In the genomic region with DNA sequence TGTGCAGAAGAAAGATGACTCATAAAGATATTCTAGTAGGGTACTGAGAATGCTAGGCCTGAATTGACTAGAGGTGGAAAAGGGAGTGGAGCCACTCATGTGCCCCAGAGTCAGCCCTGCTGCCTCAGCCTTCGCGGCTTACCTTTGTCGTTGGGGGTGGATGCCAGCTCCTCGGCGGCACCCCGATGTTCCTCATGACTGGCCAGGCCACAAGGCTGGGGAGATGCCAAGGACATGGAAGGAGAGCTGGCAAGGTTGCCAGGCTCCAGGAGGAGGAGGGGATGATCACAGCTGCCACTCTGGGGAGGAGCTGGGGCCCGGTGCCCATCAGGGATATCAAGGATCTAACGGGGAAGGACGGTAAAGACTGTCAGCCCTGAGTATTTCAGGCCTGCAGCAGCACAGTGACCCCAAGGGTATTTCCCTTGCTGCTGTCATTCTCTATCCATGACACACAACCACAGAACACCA, we compare ENCODE assay signal across 13 cellular contexts. TPM values are rescaled to one million over a fixed set of nuclear protein-coding genes. Genes with fewer than 3 reads are reported as not detected.
DNase-seq lines count a peak whose midpoint lies in the region; ATAC-seq and TF ChIP-seq lines count a peak whose summit lies in the region.
"Had no signal": no experiment of that assay in that cellular context is flagged by ENCODE, and none has a peak within 500 bp of the region (broad histone marks: within the 10 kb centered on the region; RNA-seq: fewer than 3 reads in every experiment).

No MANE protein-coding gene starts in this region.

- H3K27me3 Mint-ChIP-seq in CD4-positive, CD25-positive, alpha-beta regulatory T cell, result no peaks in the 10 kb centered on the region
- no peaks in the 10 kb centered on the region for H3K27me3 Mint-ChIP-seq in IgD-negative memory B cell
- no peaks in the 10 kb centered on the region for H3K27me3 Mint-ChIP-seq in memory B cell
- H3K27me3 Mint-ChIP-seq in endodermal cell (ENCODE audit: insufficient read depth), result no peaks in the 10 kb centered on the region

- peaks cover 92% of the 10 kb centered on the region for H3K36me3 ChIP-seq in CD4-positive, CD25-positive, alpha-beta regulatory T cell (ENCODE audit: control insufficient read depth, insufficient read depth, low read length)
- peaks cover 0 to 33% of the 10 kb centered on the region in 2 donors for H3K36me3 ChIP-seq in adrenal gland (replicated peaks in 1 of 2)
- peaks cover 45% of the 10 kb centered on the region for H3K36me3 ChIP-seq in endodermal cell (ENCODE audit: control insufficient read depth, insufficient read depth, low read length)

- peaks cover 9 to 44% (median 28%) of the 10 kb centered on the region in 4 donors for H3K4me1 Mint-ChIP-seq in CD4-positive, CD25-positive, alpha-beta regulatory T cell
- H3K4me1 Mint-ChIP-seq in IgD-negative memory B cell (peaks cover 4 to 9% (median 5%) of the 10 kb centered on the region in 3 donors), memory B cell (peaks cover 3% of the 10 kb centered on the region), endodermal cell (peaks cover 4% of the 10 kb centered on the region)

- intact Hi-C loops in adrenal gland (cut with DNase I), result no loop called here

- DNase-seq in CD4-positive, CD25-positive, alpha-beta regulatory T cell, result peak in 1 of 3 donors; percentile 29
- DNase-seq in adrenal gland (peak; percentile 32 to 69 (median 58)), memory B cell (ENCODE audit: low spot score in 2 of 2) (no peak), AML-193 (lab: John Stamatoyannopoulos, UW) (no peak), NCI-H345 treated with DMSO at 0.1 percent for 48 hours (lab: John Stamatoyannopoulos, UW; ENCODE audit: unreplicated experiment) (no peak), endodermal cell (no peak)
- DNase-seq: effector CD8-positive, alpha-beta T cell; mesenchymal stem cell; NCI-H1930; OCI-M1 had no signal

- TF ChIP-seq CTCF in adrenal gland (IDR thresholded peaks at IDR 0.05) (no peak), endodermal cell (conservative IDR thresholded peaks at IDR 0.05) (no peak)

- 45 to 56% (median 49%) methylated on average over 5 to 9 of the region's 9 CpGs for WGBS in adrenal gland, 4 donors
- WGBS in endodermal cell (ENCODE audit: insufficient coverage in 1 of 2, insufficient read length in 1 of 2), 2 experiments, result 97 to 100% methylated on average over 3 to 9 of the region's 9 CpGs

- TF ChIP-seq POLR2A in adrenal gland (IDR thresholded peaks at IDR 0.05), result no peak

- peaks cover 31% of the 10 kb centered on the region for H3K4me1 ChIP-seq in CD4-positive, CD25-positive, alpha-beta regulatory T cell (ENCODE audit: control insufficient read depth, insufficient read depth, low read length, poor library complexity, severe bottlenecking)
- H3K4me1 ChIP-seq in adrenal gland (replicated peaks in 1 of 2) (no peaks in the 10 kb centered on the region), endodermal cell (ENCODE audit: control insufficient read depth, insufficient read depth, low read length) (peaks cover 4% of the 10 kb centered on the region)

- peak overlapping the region in 1 of 4 donors; percentile 54 for H3K4me3 Mint-ChIP-seq in CD4-positive, CD25-positive, alpha-beta regulatory T cell
- no peak overlapping the region for H3K4me3 Mint-ChIP-seq in IgD-negative memory B cell
- no peak overlapping the region for H3K4me3 Mint-ChIP-seq in memory B cell
- H3K4me3 Mint-ChIP-seq in endodermal cell, result no peak overlapping the region

- H3K9me3 Mint-ChIP-seq in CD4-positive, CD25-positive, alpha-beta regulatory T cell, result no peaks in the 10 kb centered on the region
- H3K9me3 Mint-ChIP-seq in IgD-negative memory B cell (no peaks in the 10 kb centered on the region), memory B cell (no peaks in the 10 kb centered on the region), endodermal cell (no peaks in the 10 kb centered on the region)

- no peak overlapping the region for H3K4me3 ChIP-seq in CD4-positive, CD25-positive, alpha-beta regulatory T cell (ENCODE audit: low read depth, low read length)
- H3K4me3 ChIP-seq in adrenal gland (no peak overlapping the region), endodermal cell (ENCODE audit: low read length) (no peak overlapping the region)
- H3K4me3 ChIP-seq: BLaER1 had no signal

- no peaks in the 10 kb centered on the region for H3K27me3 ChIP-seq in CD4-positive, CD25-positive, alpha-beta regulatory T cell (ENCODE audit: control insufficient read depth, insufficient read depth, low read length)
- no peaks in the 10 kb centered on the region for H3K27me3 ChIP-seq in adrenal gland
- no peaks in the 10 kb centered on the region for H3K27me3 ChIP-seq in endodermal cell (ENCODE audit: control insufficient read depth, insufficient read depth, low read length, poor library complexity, severe bottlenecking)
- H3K27me3 ChIP-seq: BLaER1 had no signal

- no peak overlapping the region for H3K9ac ChIP-seq in endodermal cell (ENCODE audit: extremely low read depth, low read length, poor library complexity, severe bottlenecking)
- H3K9ac ChIP-seq: BLaER1 had no signal

- peak overlapping the region; percentile 92 to 97 (median 94) for H3K27ac Mint-ChIP-seq in CD4-positive, CD25-positive, alpha-beta regulatory T cell
- H3K27ac Mint-ChIP-seq in IgD-negative memory B cell (peak overlapping the region; percentile 84 to 91 (median 85)), memory B cell (peak overlapping the region; percentile 62), endodermal cell (no peak overlapping the region)

- ATAC-seq in CD4-positive, CD25-positive, alpha-beta regulatory T cell (ENCODE audit: low read depth in 2 of 2), result peak in 1 of 2 donors; percentile 35
- ATAC-seq in memory B cell (ENCODE audit: low read depth), result no peak
- ATAC-seq in GM19351 (IDR thresholded peaks at IDR 0.05; ENCODE audit: unreplicated experiment), result no peak

- H3K36me3 Mint-ChIP-seq in CD4-positive, CD25-positive, alpha-beta regulatory T cell, result peaks cover 52% of the 10 kb centered on the region
- no peaks in the 10 kb centered on the region for H3K36me3 Mint-ChIP-seq in IgD-negative memory B cell
- peaks cover 34% of the 10 kb centered on the region for H3K36me3 Mint-ChIP-seq in memory B cell
- peaks cover 61% of the 10 kb centered on the region for H3K36me3 Mint-ChIP-seq in endodermal cell (ENCODE audit: low read depth)

- H3K27ac ChIP-seq in CD4-positive, CD25-positive, alpha-beta regulatory T cell (ENCODE audit: insufficient read depth, low read length, poor library complexity, severe bottlenecking), result peak overlapping the region; percentile 70
- H3K27ac ChIP-seq in adrenal gland (no peak overlapping the region), endodermal cell (ENCODE audit: low read depth, low read length) (no peak overlapping the region)
- H3K27ac ChIP-seq: BLaER1 had no signal

- H3K9me3 ChIP-seq in CD4-positive, CD25-positive, alpha-beta regulatory T cell (ENCODE audit: control insufficient read depth in 2 of 2, low read length in 2 of 2), result no peaks in the 10 kb centered on the region
- no peaks in the 10 kb centered on the region for H3K9me3 ChIP-seq in adrenal gland (replicated peaks in 1 of 3)
- no peaks in the 10 kb centered on the region for H3K9me3 ChIP-seq in endodermal cell (ENCODE audit: control insufficient read depth, low read length)
- H3K9me3 ChIP-seq: BLaER1 had no signal

RNA-seq across cellular contexts. Expression of a gene that starts 9.6 kb away (rescaled TPM):
- 51.8 TPM for total RNA-seq in CD4-positive, CD25-positive, alpha-beta regulatory T cell
- 10 to 100 TPM; 28.2 to 38.8 (median 34.1) TPM for polyA plus RNA-seq in CD4-positive, CD25-positive, alpha-beta regulatory T cell
- polyA plus RNA-seq in IgD-negative memory B cell (27.7 TPM), adrenal gland (10 to 100 TPM; 41.6 to 87.2 (median 45.9) TPM)
- total RNA-seq in adrenal gland (10 to 100 TPM; 20.9 to 87.9 (median 36.3) TPM), endodermal cell (10 to 100 TPM; 59.4 to 80.5 TPM)
- polyA plus RNA-seq in endodermal cell (2013, experiment 1 of 2), result 69.1 TPM
- polyA plus RNA-seq in endodermal cell (2013, experiment 2 of 2), result 55.1 TPM

RNA-seq across cellular contexts. Expression of a gene that starts 39.5 kb away (rescaled TPM):
- total RNA-seq in CD4-positive, CD25-positive, alpha-beta regulatory T cell, result 66.3 TPM
- 100 to 1,000 TPM in 2 of 4 donors, 10 to 100 TPM in 2; 76.4 to 123 (median 106) TPM for polyA plus RNA-seq in CD4-positive, CD25-positive, alpha-beta regulatory T cell
- polyA plus RNA-seq in IgD-negative memory B cell, result 90.5 TPM
- 10 to 100 TPM; 44.0 to 86.4 (median 58.6) TPM for total RNA-seq in adrenal gland
- 10 to 100 TPM; 22.4 to 47.8 (median 33.6) TPM for polyA plus RNA-seq in adrenal gland
- total RNA-seq in endodermal cell, result 10 to 100 TPM; 39.9 to 41.3 TPM
- polyA plus RNA-seq in endodermal cell (2013, experiment 1 of 2), result 54.5 TPM
- polyA plus RNA-seq in endodermal cell (2013, experiment 2 of 2), result 42.8 TPM

RNA-seq across cellular contexts. Expression of a gene that starts 46.5 kb away (rescaled TPM):
- 83.3 TPM for total RNA-seq in CD4-positive, CD25-positive, alpha-beta regulatory T cell
- 10 to 100 TPM; 49.0 to 67.4 (median 64.7) TPM for polyA plus RNA-seq in CD4-positive, CD25-positive, alpha-beta regulatory T cell
- 81.6 TPM for polyA plus RNA-seq in IgD-negative memory B cell
- total RNA-seq in adrenal gland, result 10 to 100 TPM in 6 of 8 donors, 1 to 10 TPM in 2; 7.9 to 16.3 (median 11.6) TPM
- 1 to 10 TPM; 4.6 to 9.6 (median 6.0) TPM for polyA plus RNA-seq in adrenal gland
- 10 to 100 TPM; 15.4 to 16.8 TPM for total RNA-seq in endodermal cell
- polyA plus RNA-seq in endodermal cell (2013, experiment 1 of 2), result 23.3 TPM
- 20.1 TPM for polyA plus RNA-seq in endodermal cell (2013, experiment 2 of 2)

Comparison
In these comparisons a context has a peak if more than half of its experiments do, and no peak if none do; other contexts are left out.
1. DNase-seq: peak in adrenal gland (7 of 7); none in memory B cell (0 of 2), AML-193 (0 of 2), NCI-H345 treated with DMSO at 0.1 percent for 48 hours (single experiment) and endodermal cell (single experiment).